In the genomic region with DNA sequence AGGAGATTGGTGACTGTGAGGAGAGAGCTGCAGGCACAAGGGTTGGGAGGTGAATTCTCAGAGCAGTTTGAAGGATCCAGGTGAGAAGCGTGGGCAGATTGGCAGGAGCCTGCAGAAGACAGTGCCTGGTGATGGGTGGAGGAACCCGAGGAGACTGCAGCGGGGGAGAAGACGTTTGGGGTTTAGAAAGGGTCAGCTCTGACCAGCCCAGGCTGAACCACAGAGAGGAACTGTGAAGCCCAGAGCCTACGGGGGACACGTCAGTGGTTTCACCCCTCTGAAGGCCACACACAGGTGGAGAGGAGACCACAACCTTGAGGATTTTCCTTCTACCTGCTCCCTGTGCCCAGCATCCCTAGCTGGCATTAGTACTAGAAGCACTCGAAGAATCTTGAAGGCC, we compare ENCODE assay signal across 18 cellular contexts.
DNase-seq lines count a peak whose midpoint lies in the region; ATAC-seq lines count a peak whose summit lies in the region.
"Had no signal": no experiment of that assay in that cellular context is flagged by ENCODE, and none has a peak within 500 bp of the region (broad histone marks: within the 10 kb centered on the region; RNA-seq: fewer than 3 reads in every experiment).

No MANE protein-coding gene starts in this region.

- no peak overlapping the region for H3K4me2 ChIP-seq in neuronal stem cell (ENCODE audit: insufficient read depth, low read length, poor library complexity, severe bottlenecking)
- H3K4me2 ChIP-seq: SK-N-SH had no signal

- H3K18ac ChIP-seq in neuronal stem cell (ENCODE audit: low read length): peak overlapping the region; percentile 22

- H3K4ac ChIP-seq in neuronal stem cell (ENCODE audit: low read length): no peak overlapping the region

- H3K4me3 ChIP-seq in neuronal stem cell (ENCODE audit: low read length in 2 of 2) (no peak overlapping the region), aorta (ENCODE audit: low read length in 2 of 2) (no peak overlapping the region)
- H3K4me3 ChIP-seq: MG63 had no signal

- H4K91ac ChIP-seq in neuronal stem cell (ENCODE audit: low read depth, low read length, poor library complexity): peak overlapping the region; percentile 68

- H3K36me3 ChIP-seq in neuronal stem cell (replicated peaks in 1 of 2; ENCODE audit: control insufficient read depth in 2 of 2, insufficient read depth in 2 of 2, low read length in 2 of 2) (no peaks in the 10 kb centered on the region), aorta (ENCODE audit: control insufficient read depth in 1 of 2, insufficient read depth in 2 of 2, low read length in 1 of 2) (no peaks in the 10 kb centered on the region)
- H3K36me3 ChIP-seq: MG63 had no signal

- H2BK15ac ChIP-seq in neuronal stem cell (ENCODE audit: low read length): no peak overlapping the region

- no peak overlapping the region for H2AK5ac ChIP-seq in neuronal stem cell (ENCODE audit: low read depth, low read length)

- H3K23ac ChIP-seq in neuronal stem cell (ENCODE audit: low read depth, low read length, poor library complexity): no peak overlapping the region

- WGBS in neuronal stem cell (ENCODE audit: extremely low coverage in 2 of 2, insufficient read length in 2 of 2, insufficient replicate concordance in 1 of 2), 2 donors: no CpG with 5 or more reads among the region's 7 CpGs
- 77 to 79% methylated on average over 7 of the region's 7 CpGs for WGBS in aorta, 2 donors

- H2BK12ac ChIP-seq in neuronal stem cell (ENCODE audit: low read length): no peak overlapping the region

- ATAC-seq in GM18511 (IDR thresholded peaks at IDR 0.05; ENCODE audit: unreplicated experiment): peak; percentile 34
- peak; percentile 28 for ATAC-seq in GM21619 (IDR thresholded peaks at IDR 0.05; ENCODE audit: unreplicated experiment)
- peak; percentile 28 for ATAC-seq in HG03354 (IDR thresholded peaks at IDR 0.05; ENCODE audit: poor library complexity, severe bottlenecking, unreplicated experiment)
- ATAC-seq in aorta (ENCODE audit: low FRiP score): no peak
- ATAC-seq: Right ventricle myocardium inferior had no signal

- no peak overlapping the region for H3K27ac ChIP-seq in neuronal stem cell (replicated peaks; ENCODE audit: low read length)
- no peak overlapping the region for H3K27ac ChIP-seq in aorta (ENCODE audit: low read depth in 1 of 2, low read length in 2 of 2)

- peak overlapping the region; percentile 7 for H2BK5ac ChIP-seq in neuronal stem cell (ENCODE audit: low read length)

- H3K36me3 Mint-ChIP-seq in activated CD4-positive, alpha-beta memory T cell treated with anti-CD3 and anti-CD28 coated beads for 36 hours: no peaks in the 10 kb centered on the region
- H3K36me3 Mint-ChIP-seq: CD8-positive, alpha-beta memory T cell had no signal

- H2BK120ac ChIP-seq in neuronal stem cell (ENCODE audit: low read depth, low read length): no peak overlapping the region

- no peak overlapping the region for H3K9ac ChIP-seq in neuronal stem cell (ENCODE audit: low read depth, low read length, poor library complexity)
- H3K9ac ChIP-seq: SK-N-SH had no signal

- peaks cover 15% of the 10 kb centered on the region for H3K27me3 Mint-ChIP-seq in activated CD4-positive, alpha-beta memory T cell treated with anti-CD3 and anti-CD28 coated beads for 36 hours

- H3K4me3 Mint-ChIP-seq in activated CD4-positive, alpha-beta memory T cell treated with anti-CD3 and anti-CD28 coated beads for 36 hours: no peak overlapping the region

- H3K27me3 ChIP-seq in neuronal stem cell (ENCODE audit: control insufficient read depth in 3 of 3, insufficient read depth in 3 of 3, low read depth in 1 of 3, low read length in 3 of 3) (no peaks in the 10 kb centered on the region), aorta (ENCODE audit: control insufficient read depth in 1 of 2, insufficient read depth in 2 of 2, low read length in 1 of 2) (no peaks in the 10 kb centered on the region)
- H3K27me3 ChIP-seq: MG63 had no signal

- no peak for DNase-seq in neuronal stem cell (ENCODE audit: low spot score)
- DNase-seq in activated CD4-positive, alpha-beta memory T cell treated with anti-CD3 and anti-CD28 coated beads for 36 hours: no peak
- no peak for DNase-seq in inferior parietal cortex (ENCODE audit: extremely low spot score)
- no peak for DNase-seq in aorta
- no peak for DNase-seq in occipital lobe (lab: John Stamatoyannopoulos, UW)
- DNase-seq: ACHN; CD8-positive, alpha-beta memory T cell; DMS 273 treated with DMSO at 0.1 percent for 48 hours; H7; MG63; NCI-H1092 treated with DMSO at 0.1 percent for 48 hours; NCI-H1694 treated with DMSO at 0.1 percent for 48 hours; NCI-H774; SK-N-SH had no signal

- H2AFZ ChIP-seq in neuronal stem cell (ENCODE audit: low read length): no peak overlapping the region

- H3K4me1 Mint-ChIP-seq in activated CD4-positive, alpha-beta memory T cell treated with anti-CD3 and anti-CD28 coated beads for 36 hours (ENCODE audit: low read depth): no peaks in the 10 kb centered on the region

- CTCF ChIA-PET in activated CD4-positive, alpha-beta memory T cell treated with anti-CD3 and anti-CD28 coated beads for 36 hours (lab: Charles Lee): no interaction called here

- H3K27ac Mint-ChIP-seq in activated CD4-positive, alpha-beta memory T cell treated with anti-CD3 and anti-CD28 coated beads for 36 hours: no peak overlapping the region

- H3K9me3 ChIP-seq in neuronal stem cell (replicated peaks in 1 of 2; ENCODE audit: control insufficient read depth in 2 of 2, insufficient read depth in 1 of 2, low read depth in 1 of 2, low read length in 2 of 2) (no peaks in the 10 kb centered on the region), aorta (ENCODE audit: control insufficient read depth, low read length) (no peaks in the 10 kb centered on the region)
- H3K9me3 ChIP-seq: MG63, SK-N-SH had no signal

- POLR2A ChIA-PET in activated CD4-positive, alpha-beta memory T cell treated with anti-CD3 and anti-CD28 coated beads for 36 hours (lab: Charles Lee): no interaction called here

- H3K4me1 ChIP-seq in neuronal stem cell (ENCODE audit: control insufficient read depth in 2 of 2, insufficient read depth in 1 of 2, low read depth in 1 of 2, low read length in 2 of 2): peaks cover 0 to 3% of the 10 kb centered on the region in 2 donors
- no peaks in the 10 kb centered on the region for H3K4me1 ChIP-seq in aorta (ENCODE audit: control insufficient read depth in 1 of 2, insufficient read depth in 2 of 2, low read length in 2 of 2)

- intact Hi-C loops in activated CD4-positive, alpha-beta memory T cell treated with anti-CD3 and anti-CD28 coated beads for 36 hours (cut with micrococcal nuclease): no loop called here
- intact Hi-C loops in aorta (cut with DNase I): no loop called here

- no peak overlapping the region for H3K14ac ChIP-seq in neuronal stem cell (ENCODE audit: low read length)

- no peaks in the 10 kb centered on the region for H3K79me1 ChIP-seq in neuronal stem cell (ENCODE audit: low read depth, low read length)

- H3K9me3 Mint-ChIP-seq in activated CD4-positive, alpha-beta memory T cell treated with anti-CD3 and anti-CD28 coated beads for 36 hours: no peaks in the 10 kb centered on the region
- H3K9me3 Mint-ChIP-seq: CD8-positive, alpha-beta memory T cell had no signal

- no peak overlapping the region for H4K8ac ChIP-seq in neuronal stem cell (ENCODE audit: low read depth, low read length)
